In the genomic region with DNA sequence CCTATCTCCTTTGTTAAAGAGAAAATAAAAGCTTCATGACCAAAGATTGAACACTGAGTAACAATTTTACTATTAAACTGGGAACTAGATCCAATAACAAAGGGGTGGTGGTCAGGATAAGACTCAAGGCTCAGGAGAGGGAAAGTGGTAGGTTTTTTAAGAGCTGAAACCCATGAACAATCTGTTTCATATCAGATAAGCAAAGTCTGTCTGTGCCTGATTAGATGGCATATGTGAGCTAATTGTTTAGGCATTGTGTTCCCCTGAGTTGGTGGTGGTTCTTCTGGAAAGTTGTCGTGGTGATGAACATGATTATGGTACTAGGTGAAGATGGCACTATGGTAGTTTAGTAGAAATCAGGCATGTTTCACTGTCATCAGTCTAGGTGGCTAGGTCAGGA, we compare ENCODE assay signal across 24 cellular contexts. TPM values are rescaled to one million over a fixed set of nuclear protein-coding genes. Genes with fewer than 3 reads are reported as not detected.
DNase-seq lines count a peak whose midpoint lies in the region; ATAC-seq and TF ChIP-seq lines count a peak whose summit lies in the region.
"Had no signal": no experiment of that assay in that cellular context is flagged by ENCODE, and none has a peak within 500 bp of the region (broad histone marks: within the 10 kb centered on the region; RNA-seq: fewer than 3 reads in every experiment).

No MANE protein-coding gene starts in this region.

- H3K79me1 ChIP-seq in IMR-90 (ENCODE audit: low read depth in 1 of 2, low read length in 2 of 2): peaks cover 4 to 46% of the 10 kb centered on the region in 2 experiments; a peak in 3 of 4 replicates

- intact Hi-C loops in Calu3 (cut with micrococcal nuclease; ENCODE audit: unreplicated experiment) (no loop called here), IMR-90 (cut with micrococcal nuclease) (no loop called here), natural killer cell (cut with micrococcal nuclease) (no loop called here)

- H3K9me1 ChIP-seq in IMR-90 (ENCODE audit: insufficient read depth, low read length): peaks cover under 1% of the 10 kb centered on the region; the same call in 1 of the 2 replicates

- H4K20me1 ChIP-seq in IMR-90 (ENCODE audit: insufficient read depth, low read length): peaks cover 67% of the 10 kb centered on the region

- WGBS in IMR-90 (ENCODE audit: extremely low coverage in 2 of 2, insufficient read length in 1 of 2), 2 experiments: no CpG with 5 or more reads among the region's 1 CpG

- H4K91ac ChIP-seq in IMR-90 (ENCODE audit: insufficient read depth, low read depth, low read length): no peak overlapping the region

- no peak overlapping the region for H2BK15ac ChIP-seq in IMR-90 (ENCODE audit: low read depth, low read length)

- POLR2A ChIA-PET in IMR-90 (lab: Charles Lee; ENCODE audit: unreplicated experiment): no interaction called here

- no peak overlapping the region for H2BK120ac ChIP-seq in IMR-90 (ENCODE audit: low read depth, low read length)

- no peak overlapping the region for H4K5ac ChIP-seq in IMR-90 (ENCODE audit: low read depth, low read length)

- H3K4me1 ChIP-seq in IMR-90 (ENCODE audit: control insufficient read depth, insufficient read depth, low read length): peaks cover 2% of the 10 kb centered on the region
- H3K4me1 ChIP-seq: prostate gland, testis had no signal

- H3K4me3 Mint-ChIP-seq in Calu3 (ENCODE audit: low read depth, unreplicated experiment): no peak overlapping the region
- peak overlapping the region; percentile 46 for H3K4me3 Mint-ChIP-seq in natural killer cell
- H3K4me3 Mint-ChIP-seq: activated B cell treated with CpG ODN at 0.5 μM for 24 hours; activated T-cell treated with anti-CD3 and anti-CD28 coated beads, Interleukin-2, amount 50 U/mL, for 4 hours had no signal

- H3K27me3 ChIP-seq in IMR-90 (ENCODE audit: control insufficient read depth, insufficient read depth, low read length): no peaks in the 10 kb centered on the region
- H3K27me3 ChIP-seq: body of pancreas, neutrophil, testis, vagina had no signal

- TF ChIP-seq CTCF in Calu3 (IDR thresholded peaks at IDR 0.05; ENCODE audit: unreplicated experiment): no peak
- TF ChIP-seq CTCF in IMR-90 (conservative IDR thresholded peaks at IDR 0.05; ENCODE audit: low read depth, low read length): no peak
- no peak for TF ChIP-seq CTCF in natural killer cell (IDR thresholded peaks at IDR 0.05)

- H3K4me1 Mint-ChIP-seq in Calu3 (ENCODE audit: low read depth, unreplicated experiment): peaks cover under 1% of the 10 kb centered on the region
- peaks cover 65 to 67% of the 10 kb centered on the region in 2 donors for H3K4me1 Mint-ChIP-seq in natural killer cell

- no peak overlapping the region for H3K4me2 ChIP-seq in IMR-90 (ENCODE audit: low read depth, low read length)

- H3K56ac ChIP-seq in IMR-90 (ENCODE audit: extremely low read depth, insufficient read depth, low read length): no peak overlapping the region

- H3K27me3 Mint-ChIP-seq in Calu3 (ENCODE audit: unreplicated experiment): no peaks in the 10 kb centered on the region
- H3K27me3 Mint-ChIP-seq in natural killer cell (ENCODE audit: low read depth in 2 of 2): no peaks in the 10 kb centered on the region
- H3K27me3 Mint-ChIP-seq: activated B cell treated with CpG ODN at 0.5 μM for 24 hours; CD4-positive, CD25-positive, alpha-beta regulatory T cell had no signal

- no peak overlapping the region for H3K4me3 ChIP-seq in IMR-90 (ENCODE audit: insufficient read depth, low read depth, low read length)
- H3K4me3 ChIP-seq: body of pancreas, lower lobe of right lung, prostate gland, SK-N-MC, testis, vagina had no signal

- H2AK9ac ChIP-seq in IMR-90 (replicated peaks; ENCODE audit: low read depth, low read length, poor library complexity): no peak overlapping the region

- H2AK5ac ChIP-seq in IMR-90 (ENCODE audit: low read depth, low read length): no peak overlapping the region

- no peak overlapping the region for H3K27ac Mint-ChIP-seq in Calu3 (ENCODE audit: unreplicated experiment)
- H3K27ac Mint-ChIP-seq in natural killer cell: peak overlapping the region; percentile 39 to 69
- H3K27ac Mint-ChIP-seq: activated B cell treated with CpG ODN at 0.5 μM for 24 hours; activated naive CD4-positive, alpha-beta T cell treated with anti-CD3 and anti-CD28 coated beads, Interleukin-2, amount 50 U/mL, for 72 hours had no signal

- TF ChIP-seq POLR2A in IMR-90 (IDR thresholded peaks at IDR 0.05; ENCODE audit: low read depth, low read length): no peak

- TF ChIP-seq RAD21 in IMR-90 (IDR thresholded peaks at IDR 0.05; ENCODE audit: low read length): no peak

- H4K8ac ChIP-seq in IMR-90 (ENCODE audit: low read depth in 2 of 2, low read length in 2 of 2): no peak overlapping the region

- no peak overlapping the region for H2BK20ac ChIP-seq in IMR-90 (ENCODE audit: low read depth, low read length)

- DNase-seq in Calu3: no peak
- no peak for DNase-seq in IMR-90
- peak; percentile 32 for DNase-seq in amniotic epithelial cell (ENCODE audit: low read depth)
- no peak for DNase-seq in natural killer cell
- DNase-seq in NCI-H187 (lab: John Stamatoyannopoulos, UW): no peak
- no peak for DNase-seq in NCI-H510A (lab: John Stamatoyannopoulos, UW)
- DNase-seq: activated B cell treated with CpG ODN at 0.5 μM for 24 hours; activated CD8-positive, alpha-beta memory T cell treated with anti-CD3 and anti-CD28 coated beads for 24 hours; activated T-cell treated with anti-CD3 and anti-CD28 coated beads, Interleukin-2, amount 50 U/mL, for 4 hours; body of pancreas; CD4-positive, CD25-positive, alpha-beta regulatory T cell; effector CD8-positive, alpha-beta T cell; lower lobe of right lung; NCI-H1105 treated with DMSO at 0.1 percent for 48 hours; NCI-H2107; NCI-H524 treated with DMSO at 0.1 percent for 48 hours; RPMI8226; testis had no signal

- H3K36me3 Mint-ChIP-seq in Calu3 (ENCODE audit: insufficient read depth, unreplicated experiment): no peaks in the 10 kb centered on the region
- no peaks in the 10 kb centered on the region for H3K36me3 Mint-ChIP-seq in natural killer cell

- no peak for ATAC-seq in IMR-90 (ENCODE audit: low read depth)
- ATAC-seq in natural killer cell: no peak
- no peak for ATAC-seq in GM18517 (IDR thresholded peaks at IDR 0.05; ENCODE audit: unreplicated experiment)
- ATAC-seq: activated T-cell treated with anti-CD3 and anti-CD28 coated beads, Interleukin-2, amount 50 U/mL, for 4 hours; body of pancreas had no signal

- H3K23ac ChIP-seq in IMR-90 (ENCODE audit: low read depth, low read length): peak overlapping the region; percentile 5; the same call in 1 of the 2 replicates

- H3K27ac ChIP-seq in IMR-90 (ENCODE audit: insufficient read depth, low read length): no peak overlapping the region
- H3K27ac ChIP-seq: body of pancreas, lower lobe of right lung, neutrophil, prostate gland, SK-N-MC, testis, vagina had no signal

- in situ Hi-C loops in IMR-90 (cut with MboI; ENCODE audit: low sequenced_read_pairs): no loop called here

- H3K9me3 Mint-ChIP-seq in Calu3 (ENCODE audit: low read depth, unreplicated experiment) (peaks cover 5% of the 10 kb centered on the region), natural killer cell (no peaks in the 10 kb centered on the region)

- H3K9ac ChIP-seq in IMR-90 (ENCODE audit: low read depth, low read length): no peak overlapping the region

- CTCF ChIA-PET in Calu3 (lab: Charles Lee): interaction anchor here (0.8 kb wide), 1 partner anchor 11 kb away, joined by 4 read pairs; no protein-coding TSS in a partner anchor
- CTCF ChIA-PET in IMR-90 (lab: Yijun Ruan, JAX): interaction anchor here (1.1 kb wide), 1 partner anchor 9 kb away, joined by 3 read pairs; no protein-coding TSS in a partner anchor

- no peak overlapping the region for H2AFZ ChIP-seq in IMR-90 (replicated peaks; ENCODE audit: low read length, poor library complexity)

- H3K36me3 ChIP-seq in IMR-90 (ENCODE audit: control insufficient read depth, insufficient read depth, low read length): peaks cover 1% of the 10 kb centered on the region; the same call in 1 of the 2 replicates
- H3K36me3 ChIP-seq: lower lobe of right lung, neutrophil, prostate gland, vagina had no signal

- H3K4ac ChIP-seq in IMR-90 (ENCODE audit: low read depth, low read length): no peak overlapping the region

- dilution Hi-C loops in IMR-90 (cut with HindIII; ENCODE audit: low sequenced_read_pairs, unreplicated experiment): no loop called here

- no peak overlapping the region for H3K14ac ChIP-seq in IMR-90 (replicated peaks; ENCODE audit: low read depth, low read length)

- no peak overlapping the region for H3K18ac ChIP-seq in IMR-90 (ENCODE audit: low read depth, low read length)

- BruUV-seq in Calu3 (replicated peaks; lab: Mats Ljungman, UMichigan) (TSS peak; percentile 7), IMR-90 (replicated peaks; lab: Mats Ljungman, UMichigan) (no TSS peak)

- H2BK5ac ChIP-seq in IMR-90 (ENCODE audit: low read depth, low read length, poor library complexity, severe bottlenecking): peak overlapping the region; percentile 13

- H3K9me3 ChIP-seq in IMR-90 (ENCODE audit: control insufficient read depth, insufficient read depth, low read length): peaks cover 3% of the 10 kb centered on the region
- H3K9me3 ChIP-seq: neutrophil, prostate gland, testis had no signal

TF ChIP-seq in IMR-90, 13 proteins besides CTCF, POLR2A, EP300 and RAD21 (continues in another document):
- TF ChIP-seq RCOR1 (IDR thresholded peaks at IDR 0.05; ENCODE audit: insufficient replicate concordance, low read length) (no peak), FOS (IDR thresholded peaks at IDR 0.05; ENCODE audit: low read depth, low read length) (no peak), ELK1 (IDR thresholded peaks at IDR 0.05; ENCODE audit: borderline replicate concordance, low read depth, low read length) (no peak), CEBPB (IDR thresholded peaks at IDR 0.05; ENCODE audit: low read depth, low read length) (no peak), SMC3 (IDR thresholded peaks at IDR 0.05; ENCODE audit: low read depth, low read length) (no peak), MAZ (IDR thresholded peaks at IDR 0.05; ENCODE audit: borderline replicate concordance, low read depth, low read length) (no peak), CHD1 (IDR thresholded peaks at IDR 0.05; ENCODE audit: low read depth, low read length) (no peak)

RNA-seq across cellular contexts. Expression of gene USP47, which starts 24.4 kb away (rescaled TPM):
- total RNA-seq in Calu3 (2022) (37.5 and 40.8 TPM in 2 replicates), IMR-90 (2012; rRNA removed) (110 and 117 TPM in 2 replicates), natural killer cell (100 to 1,000 TPM; 102 to 108 (median 107) TPM)
- polyA plus RNA-seq in IMR-90 (2012; rRNA removed): 12.4 and 15.0 TPM in 2 replicates
- 3.8 and 5.9 TPM in 2 replicates for polyA plus RNA-seq in IMR-90 (2012; cell fraction: cytosol; rRNA removed)
- 5.9 and 41.8 TPM in 2 replicates for polyA plus RNA-seq in IMR-90 (2012; cell fraction: nucleus; rRNA removed; ENCODE audit: low replicate concordance)
